ENCODE assay signal across 11 cellular contexts in the genomic region with DNA sequence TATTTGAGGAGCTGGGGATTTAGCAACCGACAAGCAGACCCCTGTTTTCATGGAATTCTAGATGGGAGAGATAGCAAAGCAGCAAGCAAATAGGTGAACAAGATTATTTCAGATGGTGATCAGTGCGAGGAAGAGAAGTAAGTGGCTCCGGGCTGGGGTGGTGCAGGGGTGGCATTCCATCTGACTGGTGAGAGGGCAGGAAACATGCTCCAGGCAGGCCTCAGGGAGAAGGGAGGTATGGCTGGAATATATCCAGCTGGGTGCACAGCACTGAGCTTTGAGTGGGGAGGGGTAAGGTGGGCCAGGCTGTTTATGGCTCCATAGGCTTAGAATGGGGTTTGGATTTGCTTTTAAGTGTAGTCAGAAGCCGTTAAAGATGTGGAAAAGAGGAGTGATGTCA. TPM values are rescaled to one million over a fixed set of nuclear protein-coding genes. Genes with fewer than 3 reads are reported as not detected.
A peak's percentile ranks its signal among the peaks of the same experiment; 100 is the strongest.
DNase-seq lines count a peak whose midpoint lies in the region; ATAC-seq and TF ChIP-seq lines count a peak whose summit lies in the region.
"Had no signal": no experiment of that assay in that cellular context is flagged by ENCODE, and none has a peak within 500 bp of the region (broad histone marks: within the 10 kb centered on the region; RNA-seq: fewer than 3 reads in every experiment).

No MANE protein-coding gene starts in this region.

- no peak for TF ChIP-seq EP300 in gastroesophageal sphincter (IDR thresholded peaks at IDR 0.05)

- TF ChIP-seq CTCF in gastroesophageal sphincter (IDR thresholded peaks at IDR 0.05) = no peak

- 50 to 63% methylated on average over 4 of the region's 4 CpGs for WGBS in gastroesophageal sphincter (ENCODE audit: low coverage in 1 of 2), 2 donors

- TF ChIP-seq POLR2A in gastroesophageal sphincter (IDR thresholded peaks at IDR 0.05) = no peak

- no peak overlapping the region for H3K9ac ChIP-seq in rectal smooth muscle tissue (ENCODE audit: low read length)

- H3K27ac ChIP-seq in gastroesophageal sphincter (peak overlapping the region; percentile 60 to 78 (median 69)), rectal smooth muscle tissue (ENCODE audit: low read depth, low read length) (peak overlapping the region; percentile 11)

- H3K9me3 ChIP-seq in gastroesophageal sphincter = no peaks in the 10 kb centered on the region

- H3K4me1 ChIP-seq in gastroesophageal sphincter (peaks cover 8 to 71% (median 10%) of the 10 kb centered on the region in 3 donors), rectal smooth muscle tissue (ENCODE audit: control insufficient read depth, insufficient read depth, low read length) (peaks cover 21% of the 10 kb centered on the region)

- H3K4me3 ChIP-seq in gastroesophageal sphincter = no peak overlapping the region
- H3K4me3 ChIP-seq in rectal smooth muscle tissue (ENCODE audit: low read length) = no peak overlapping the region

- DNase-seq in ELF-1 (ENCODE audit: low read depth, low spot score) = peak; percentile 83
- DNase-seq in M059J (ENCODE audit: low read depth) = peak; percentile 37
- DNase-seq in activated CD4-positive, alpha-beta T cell treated with anti-CD3 and anti-CD28 coated beads for 4 hours = no peak
- no peak for DNase-seq in nucleus accumbens (lab: John Stamatoyannopoulos, UW)
- DNase-seq in germinal center (ENCODE audit: low spot score) = no peak
- DNase-seq: DMS153, posterior cingulate gyrus had no signal

- H3K27me3 ChIP-seq in gastroesophageal sphincter = no peaks in the 10 kb centered on the region
- H3K27me3 ChIP-seq in rectal smooth muscle tissue (ENCODE audit: control insufficient read depth, insufficient read depth, low read length) = no peaks in the 10 kb centered on the region

- no peaks in the 10 kb centered on the region for H3K36me3 ChIP-seq in gastroesophageal sphincter
- H3K36me3 ChIP-seq in rectal smooth muscle tissue (ENCODE audit: control insufficient read depth, insufficient read depth, low read length) = no peaks in the 10 kb centered on the region

- ATAC-seq in gastroesophageal sphincter (no peak), GM19035 (IDR thresholded peaks at IDR 0.05; ENCODE audit: unreplicated experiment) (no peak)

RNA-seq across cellular contexts. Expression of a gene that starts 21.2 kb away (rescaled TPM):
- not detected in 2 replicates for total RNA-seq in M059J (2014; rRNA removed; shearing (Covaris generic))
- 1 to 10 TPM in 2 of 4 donors, under 1 TPM in 1, not detected in 1; 0.62 to 3.5 (median 2.5) TPM for total RNA-seq in gastroesophageal sphincter
- total RNA-seq: epithelial cell of proximal tubule had no signal

Comparison
In these comparisons a context has a peak if more than half of its experiments do, and no peak if none do; other contexts are left out.
1. DNase-seq: peak in ELF-1 (single experiment) and M059J (single experiment); none in activated CD4-positive, alpha-beta T cell treated with anti-CD3 and anti-CD28 coated beads for 4 hours (0 of 2), nucleus accumbens (0 of 56) and germinal center (single experiment).